ENCODE assay signal across 18 cellular contexts in the genomic region with DNA sequence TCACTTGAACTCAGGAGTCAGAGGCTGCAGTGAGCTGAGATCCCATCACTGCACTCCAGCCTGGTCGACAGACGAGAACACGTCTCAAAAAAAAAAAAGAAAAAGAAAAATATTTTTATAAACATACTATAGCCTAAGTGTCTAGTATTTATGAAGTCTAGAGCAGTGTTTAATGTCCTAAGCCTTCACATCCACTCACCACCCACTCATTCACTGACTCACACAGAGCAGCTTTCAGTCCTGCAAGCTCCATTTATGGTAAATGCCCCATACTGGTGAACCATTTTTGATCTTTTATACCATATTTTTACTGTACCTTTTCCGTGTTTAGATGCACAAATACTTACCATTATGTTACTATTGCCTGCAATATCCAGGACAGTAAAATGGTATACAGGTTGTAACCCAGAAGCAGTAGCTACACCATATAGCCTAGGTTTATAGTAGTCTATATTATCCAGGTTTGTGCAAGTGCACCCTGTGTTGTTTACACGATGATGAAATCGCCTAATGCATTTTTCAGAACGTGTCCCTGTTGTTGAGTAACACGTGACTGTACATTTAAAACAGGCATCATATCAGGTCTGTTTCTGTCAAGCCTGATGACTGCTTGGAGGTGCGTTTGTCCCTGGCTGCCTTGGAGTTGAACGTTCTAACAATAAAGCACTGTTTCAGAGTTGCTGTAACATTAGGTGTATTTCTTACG. TPM values are rescaled to one million over a fixed set of nuclear protein-coding genes. Genes with fewer than 3 reads are reported as not detected.
A peak's percentile ranks its signal among the peaks of the same experiment; 100 is the strongest.
DNase-seq lines count a peak whose midpoint lies in the region; ATAC-seq and TF ChIP-seq lines count a peak whose summit lies in the region.
"Had no signal": no experiment of that assay in that cellular context is flagged by ENCODE, and none has a peak within 500 bp of the region (broad histone marks: within the 10 kb centered on the region; RNA-seq: fewer than 3 reads in every experiment).

No MANE protein-coding gene starts in this region.

- DNase-seq in activated naive CD8-positive, alpha-beta T cell treated with anti-CD3 and anti-CD28 coated beads, Interleukin-2, amount 50 U/mL, for 24 hours, result no peak
- DNase-seq in activated naive CD8-positive, alpha-beta T cell treated with anti-CD3 and anti-CD28 coated beads for 36 hours, result no peak
- peak; percentile 32 for DNase-seq in fibroblast of the aortic adventitia (ENCODE audit: low read depth)
- peak; percentile 25 for DNase-seq in superior temporal gyrus (ENCODE audit: extremely low spot score)
- DNase-seq in Caco-2, result no peak
- DNase-seq in SIG-M5 (lab: John Stamatoyannopoulos, UW), result no peak
- no peak for DNase-seq in NOMO-1 treated with DMSO at 0.1 percent for 48 hours (lab: John Stamatoyannopoulos, UW; ENCODE audit: unreplicated experiment)
- DNase-seq: activated CD4-positive, alpha-beta T cell treated with anti-CD3 and anti-CD28 coated beads, Interleukin-2, amount 10 ng/mL, durations not matched to agents 7 days and 5 days; amniotic stem cell; heart right ventricle; NCI-H2029 treated with DMSO at 0.1 percent for 48 hours; NCI-H524 treated with DMSO at 0.1 percent for 48 hours; nephron progenitor cell had no signal

- no peaks in the 10 kb centered on the region for H3K27me3 ChIP-seq in Caco-2 (replicated peaks; ENCODE audit: control insufficient read depth, insufficient read depth, low read length)
- H3K27me3 ChIP-seq: heart right ventricle, SJSA1 had no signal

- peaks cover 7% of the 10 kb centered on the region for H3K4me1 Mint-ChIP-seq in activated naive CD8-positive, alpha-beta T cell treated with anti-CD3 and anti-CD28 coated beads, Interleukin-2, amount 50 U/mL, for 24 hours
- H3K4me1 Mint-ChIP-seq in activated naive CD8-positive, alpha-beta T cell treated with anti-CD3 and anti-CD28 coated beads for 36 hours, result peaks cover 7% of the 10 kb centered on the region
- peaks cover 4% of the 10 kb centered on the region for H3K4me1 Mint-ChIP-seq in activated T-helper 17 cell treated with anti-CD3 and anti-CD28 coated beads, Interleukin-2, amount 50 U/mL, for 72 hours
- no peaks in the 10 kb centered on the region for H3K4me1 Mint-ChIP-seq in Caco-2 (ENCODE audit: low read depth, unreplicated experiment)
- H3K4me1 Mint-ChIP-seq: GM23338, nephron progenitor cell had no signal

- no peaks in the 10 kb centered on the region for H3K9me3 ChIP-seq in Caco-2
- H3K9me3 ChIP-seq: SJSA1 had no signal

- peaks cover 18% of the 10 kb centered on the region for H3K36me3 Mint-ChIP-seq in activated naive CD8-positive, alpha-beta T cell treated with anti-CD3 and anti-CD28 coated beads, Interleukin-2, amount 50 U/mL, for 24 hours (ENCODE audit: low read depth)
- peaks cover 31% of the 10 kb centered on the region for H3K36me3 Mint-ChIP-seq in activated naive CD8-positive, alpha-beta T cell treated with anti-CD3 and anti-CD28 coated beads for 36 hours
- H3K36me3 Mint-ChIP-seq in activated T-helper 17 cell treated with anti-CD3 and anti-CD28 coated beads, Interleukin-2, amount 50 U/mL, for 72 hours (ENCODE audit: low read depth), result peaks cover 9% of the 10 kb centered on the region
- no peaks in the 10 kb centered on the region for H3K36me3 Mint-ChIP-seq in Caco-2 (ENCODE audit: insufficient read depth, unreplicated experiment)

- H3K27ac Mint-ChIP-seq in activated naive CD8-positive, alpha-beta T cell treated with anti-CD3 and anti-CD28 coated beads, Interleukin-2, amount 50 U/mL, for 24 hours, result no peak overlapping the region
- no peak overlapping the region for H3K27ac Mint-ChIP-seq in activated naive CD8-positive, alpha-beta T cell treated with anti-CD3 and anti-CD28 coated beads for 36 hours
- no peak overlapping the region for H3K27ac Mint-ChIP-seq in activated T-helper 17 cell treated with anti-CD3 and anti-CD28 coated beads, Interleukin-2, amount 50 U/mL, for 72 hours
- H3K27ac Mint-ChIP-seq in Caco-2 (ENCODE audit: unreplicated experiment), result no peak overlapping the region
- H3K27ac Mint-ChIP-seq: activated CD4-positive, alpha-beta T cell treated with anti-CD3 and anti-CD28 coated beads, Interleukin-2, amount 10 ng/mL, durations not matched to agents 7 days and 5 days; activated T-helper 1 cell treated with anti-CD3 and anti-CD28 coated beads, Interleukin-12 subunit alpha, Interleukin-12 subunit beta, Interleukin-2, Interleukin-4 antibody, amounts not matched to agents 30 ng/mL and 10 ng/mL and 1 ng/mL, durations not matched to agents 14 hours and 24 hours and 36 hours; GM23338; nephron progenitor cell; T-helper 2 cell treated with Interferon-gamma antibody and Interleukin-4, amounts not matched to agents 5 μg/mL and 100 μg/mL, for 36 hours had no signal

- POLR2A ChIA-PET in Caco-2 (lab: Charles Lee), result no interaction called here

- H3K9me3 Mint-ChIP-seq in activated naive CD8-positive, alpha-beta T cell treated with anti-CD3 and anti-CD28 coated beads, Interleukin-2, amount 50 U/mL, for 24 hours, result peaks cover 16% of the 10 kb centered on the region
- H3K9me3 Mint-ChIP-seq in activated naive CD8-positive, alpha-beta T cell treated with anti-CD3 and anti-CD28 coated beads for 36 hours, result peaks cover 11% of the 10 kb centered on the region
- peaks cover 8% of the 10 kb centered on the region for H3K9me3 Mint-ChIP-seq in activated T-helper 17 cell treated with anti-CD3 and anti-CD28 coated beads, Interleukin-2, amount 50 U/mL, for 72 hours
- H3K9me3 Mint-ChIP-seq in Caco-2 (ENCODE audit: unreplicated experiment), result peaks cover 16% of the 10 kb centered on the region
- H3K9me3 Mint-ChIP-seq: activated CD4-positive, alpha-beta T cell treated with anti-CD3 and anti-CD28 coated beads, Interleukin-2, amount 10 ng/mL, durations not matched to agents 7 days and 5 days had no signal

- no peaks in the 10 kb centered on the region for H3K27me3 Mint-ChIP-seq in activated naive CD8-positive, alpha-beta T cell treated with anti-CD3 and anti-CD28 coated beads, Interleukin-2, amount 50 U/mL, for 24 hours
- H3K27me3 Mint-ChIP-seq in activated naive CD8-positive, alpha-beta T cell treated with anti-CD3 and anti-CD28 coated beads for 36 hours, result no peaks in the 10 kb centered on the region
- H3K27me3 Mint-ChIP-seq in activated T-helper 17 cell treated with anti-CD3 and anti-CD28 coated beads, Interleukin-2, amount 50 U/mL, for 72 hours, result no peaks in the 10 kb centered on the region
- no peaks in the 10 kb centered on the region for H3K27me3 Mint-ChIP-seq in Caco-2 (ENCODE audit: insufficient read depth, unreplicated experiment)
- H3K27me3 Mint-ChIP-seq: activated CD4-positive, alpha-beta T cell treated with anti-CD3 and anti-CD28 coated beads, Interleukin-2, amount 10 ng/mL, durations not matched to agents 7 days and 5 days had no signal

- BruUV-seq in Caco-2 (replicated peaks; lab: Mats Ljungman, UMichigan), result no TSS peak

- H3K36me3 ChIP-seq in Caco-2 (ENCODE audit: control insufficient read depth, insufficient read depth, low read length), result no peaks in the 10 kb centered on the region
- H3K36me3 ChIP-seq: SJSA1 had no signal

- ATAC-seq in activated naive CD8-positive, alpha-beta T cell treated with anti-CD3 and anti-CD28 coated beads, Interleukin-2, amount 50 U/mL, for 24 hours, result peak; percentile 73
- peak; percentile 86 for ATAC-seq in activated T-helper 17 cell treated with anti-CD3 and anti-CD28 coated beads, Interleukin-2, amount 50 U/mL, for 72 hours (replicated peaks)
- ATAC-seq: GM23338, heart right ventricle had no signal

- intact Hi-C loops in Caco-2 (cut with micrococcal nuclease; ENCODE audit: unreplicated experiment), result no loop called here

- H3K4me1 ChIP-seq in Caco-2, result no peaks in the 10 kb centered on the region
- H3K4me1 ChIP-seq: heart right ventricle had no signal

- H3K4me3 Mint-ChIP-seq in activated naive CD8-positive, alpha-beta T cell treated with anti-CD3 and anti-CD28 coated beads, Interleukin-2, amount 50 U/mL, for 24 hours, result no peak overlapping the region
- no peak overlapping the region for H3K4me3 Mint-ChIP-seq in activated naive CD8-positive, alpha-beta T cell treated with anti-CD3 and anti-CD28 coated beads for 36 hours
- no peak overlapping the region for H3K4me3 Mint-ChIP-seq in activated T-helper 17 cell treated with anti-CD3 and anti-CD28 coated beads, Interleukin-2, amount 50 U/mL, for 72 hours
- H3K4me3 Mint-ChIP-seq in Caco-2 (ENCODE audit: unreplicated experiment), result no peak overlapping the region
- H3K4me3 Mint-ChIP-seq: activated CD4-positive, alpha-beta T cell treated with anti-CD3 and anti-CD28 coated beads, Interleukin-2, amount 10 ng/mL, durations not matched to agents 7 days and 5 days; activated T-helper 1 cell treated with anti-CD3 and anti-CD28 coated beads, Interleukin-12 subunit alpha, Interleukin-12 subunit beta, Interleukin-2, Interleukin-4 antibody, amounts not matched to agents 30 ng/mL and 10 ng/mL and 1 ng/mL, durations not matched to agents 14 hours and 24 hours and 36 hours; GM23338; nephron progenitor cell; T-helper 2 cell treated with Interferon-gamma antibody and Interleukin-4, amounts not matched to agents 5 μg/mL and 100 μg/mL, for 36 hours had no signal

- CTCF ChIA-PET in Caco-2 (lab: Charles Lee), result no interaction called here

- TF ChIP-seq CTCF in fibroblast of the aortic adventitia (IDR thresholded peaks at IDR 0.05; ENCODE audit: insufficient read depth, low read length), result no peak
- TF ChIP-seq CTCF in Caco-2 (IDR thresholded peaks at IDR 0.05; ENCODE audit: insufficient read depth in 1 of 2, low read depth in 1 of 2, low read length in 1 of 2, severe bottlenecking in 1 of 2, unreplicated experiment in 1 of 2), result no peak

- H3K4me3 ChIP-seq in fibroblast of the aortic adventitia (ENCODE audit: low read depth, low read length), result no peak overlapping the region
- H3K4me3 ChIP-seq in Caco-2 (ENCODE audit: low read depth, low read length), result no peak overlapping the region
- H3K4me3 ChIP-seq: GM23338, heart right ventricle, SJSA1 had no signal

RNA-seq across cellular contexts. Expression of a gene that starts 10.1 kb away (rescaled TPM):
- 1 to 10 TPM; 4.3 to 5.5 TPM for total RNA-seq in activated naive CD8-positive, alpha-beta T cell treated with anti-CD3 and anti-CD28 coated beads for 36 hours
- total RNA-seq in activated T-helper 17 cell treated with anti-CD3 and anti-CD28 coated beads, Interleukin-2, amount 50 U/mL, for 72 hours, result 1 to 10 TPM; 3.8 to 5.5 TPM
- total RNA-seq in fibroblast of the aortic adventitia (ENCODE audit: low replicate concordance), result 5.8 and 9.2 TPM in 2 replicates
- 4.3 and 6.9 TPM in 2 replicates for total RNA-seq in Caco-2 (2022)

RNA-seq across cellular contexts. Expression of a gene that starts 56.0 kb away (rescaled TPM):
- not detected for total RNA-seq in activated naive CD8-positive, alpha-beta T cell treated with anti-CD3 and anti-CD28 coated beads for 36 hours
- not detected for total RNA-seq in activated T-helper 17 cell treated with anti-CD3 and anti-CD28 coated beads, Interleukin-2, amount 50 U/mL, for 72 hours
- total RNA-seq in fibroblast of the aortic adventitia (ENCODE audit: low replicate concordance) (4.6 and 12.2 TPM in 2 replicates), Caco-2 (2022) (not detected in 2 replicates)
- total RNA-seq: activated CD4-positive, alpha-beta T cell treated with anti-CD3 and anti-CD28 coated beads, Interleukin-2, amount 10 ng/mL, durations not matched to agents 7 days and 5 days; activated T-helper 1 cell treated with anti-CD3 and anti-CD28 coated beads, Interleukin-12 subunit alpha, Interleukin-12 subunit beta, Interleukin-2, Interleukin-4 antibody, amounts not matched to agents 30 ng/mL and 10 ng/mL and 1 ng/mL, durations not matched to agents 14 hours and 24 hours and 36 hours had no signal

Comparison
In these comparisons a context has a peak if more than half of its experiments do, and no peak if none do; other contexts are left out.
1. DNase-seq: peak in fibroblast of the aortic adventitia (single experiment) and superior temporal gyrus (single experiment); none in activated naive CD8-positive, alpha-beta T cell treated with anti-CD3 and anti-CD28 coated beads, Interleukin-2, amount 50 U/mL, for 24 hours (single experiment), activated naive CD8-positive, alpha-beta T cell treated with anti-CD3 and anti-CD28 coated beads for 36 hours (single experiment), Caco-2 (0 of 2), SIG-M5 (single experiment) and NOMO-1 treated with DMSO at 0.1 percent for 48 hours (single experiment).